In genomic region chr1:165137551-165138316, GRCh38 we compare ENCODE assay signal across 1 cellular context.
TF ChIP-seq lines count a peak whose summit lies in the region.

No MANE protein-coding gene starts in this region.

TF ChIP-seq in HepG2, 621 proteins besides CTCF, POLR2A, EP300 and RAD21 (continued from another document and continues in another):
- TF ChIP-seq ZHX1 (CRISPR knock-in tag; IDR thresholded peaks at IDR 0.05; ENCODE audit: low read depth) (no peak), ATF4 (CRISPR knock-in tag; IDR thresholded peaks at IDR 0.05) (peak in 1 of 2 experiments; percentile 83; a peak in 1 of 4 replicates), CHD2 (IDR thresholded peaks at IDR 0.05; ENCODE audit: low read depth, low read length) (no peak), TBX3 (IDR thresholded peaks at IDR 0.05; ENCODE audit: borderline replicate concordance) (peak; percentile 49; the same call in 1 of the 2 replicates), HINFP (CRISPR knock-in tag; IDR thresholded peaks at IDR 0.05; ENCODE audit: low read depth) (no peak), ZNF674 (CRISPR knock-in tag; IDR thresholded peaks at IDR 0.05; ENCODE audit: low read depth) (no peak), SRF (IDR thresholded peaks at IDR 0.05; ENCODE audit: low read depth, low read length) (no peak), ZBTB39 (CRISPR knock-in tag; IDR thresholded peaks at IDR 0.05) (no peak), ZNF281 (CRISPR knock-in tag; IDR thresholded peaks at IDR 0.05; ENCODE audit: borderline replicate concordance) (no peak), DMAP1 (CRISPR knock-in tag; IDR thresholded peaks at IDR 0.05) (no peak), ZFP62 (CRISPR knock-in tag; IDR thresholded peaks at IDR 0.05) (no peak), SALL2 (CRISPR knock-in tag; IDR thresholded peaks at IDR 0.05) (no peak), PHF8 (CRISPR knock-in tag; IDR thresholded peaks at IDR 0.05) (no peak), ZFP82 (CRISPR knock-in tag; IDR thresholded peaks at IDR 0.05; ENCODE audit: borderline replicate concordance) (no peak), KLF15 (CRISPR knock-in tag; IDR thresholded peaks at IDR 0.05; ENCODE audit: borderline replicate concordance) (no peak), RXRB (CRISPR knock-in tag; IDR thresholded peaks at IDR 0.05; ENCODE audit: borderline replicate concordance) (0 out of 2 replicates have a peak, but pooled peaks have one; percentile 16), AGO2 (optimal IDR thresholded peaks at IDR 0.05; ENCODE audit: low read depth, low read length) (no peak), ZKSCAN8 (CRISPR knock-in tag; IDR thresholded peaks at IDR 0.05; ENCODE audit: borderline replicate concordance) (no peak), THYN1 (CRISPR knock-in tag; IDR thresholded peaks at IDR 0.05; ENCODE audit: borderline replicate concordance, low read depth) (no peak), NR2F2 (IDR thresholded peaks at IDR 0.05; ENCODE audit: borderline replicate concordance, low read depth) (peak; percentile 98), ATRX (CRISPR knock-in tag; IDR thresholded peaks at IDR 0.05; ENCODE audit: borderline replicate concordance) (no peak), SP1 (IDR thresholded peaks at IDR 0.05) (no peak), SP1 (CRISPR knock-in tag; IDR thresholded peaks at IDR 0.05) (no peak), MAFG (CRISPR knock-in tag; IDR thresholded peaks at IDR 0.05) (no peak), ELF3 (CRISPR knock-in tag; IDR thresholded peaks at IDR 0.05) (no peak), GLI4 (CRISPR knock-in tag; IDR thresholded peaks at IDR 0.05; ENCODE audit: borderline replicate concordance) (no peak), SUZ12 (IDR thresholded peaks at IDR 0.05; ENCODE audit: low read depth, low read length) (no peak), MLLT10 (CRISPR knock-in tag; IDR thresholded peaks at IDR 0.05) (no peak), NFIB (CRISPR knock-in tag; IDR thresholded peaks at IDR 0.05; ENCODE audit: borderline replicate concordance) (no peak), LBX2 (CRISPR knock-in tag; IDR thresholded peaks at IDR 0.05; ENCODE audit: borderline replicate concordance) (no peak), ZSCAN9 (CRISPR knock-in tag; IDR thresholded peaks at IDR 0.05; ENCODE audit: borderline replicate concordance) (no peak), ATM (IDR thresholded peaks at IDR 0.05; ENCODE audit: borderline replicate concordance) (no peak), RBAK (CRISPR knock-in tag; IDR thresholded peaks at IDR 0.05) (no peak)
- TF ChIP-seq, protein P1, sequence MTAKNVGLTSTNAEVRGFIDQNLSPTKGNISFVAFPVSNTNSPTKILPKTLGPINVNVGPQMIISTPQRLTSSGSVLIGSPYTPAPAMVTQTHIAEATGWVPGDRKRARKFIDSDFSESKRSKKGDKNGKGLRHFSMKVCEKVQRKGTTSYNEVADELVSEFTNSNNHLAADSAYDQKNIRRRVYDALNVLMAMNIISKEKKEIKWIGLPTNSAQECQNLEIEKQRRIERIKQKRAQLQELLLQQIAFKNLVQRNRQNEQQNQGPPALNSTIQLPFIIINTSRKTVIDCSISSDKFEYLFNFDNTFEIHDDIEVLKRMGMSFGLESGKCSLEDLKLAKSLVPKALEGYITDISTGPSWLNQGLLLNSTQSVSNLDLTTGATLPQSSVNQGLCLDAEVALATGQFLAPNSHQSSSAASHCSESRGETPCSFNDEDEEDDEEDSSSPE (CRISPR knock-in tag; IDR thresholded peaks at IDR 0.05) = no peak
- TF ChIP-seq, protein P2, sequence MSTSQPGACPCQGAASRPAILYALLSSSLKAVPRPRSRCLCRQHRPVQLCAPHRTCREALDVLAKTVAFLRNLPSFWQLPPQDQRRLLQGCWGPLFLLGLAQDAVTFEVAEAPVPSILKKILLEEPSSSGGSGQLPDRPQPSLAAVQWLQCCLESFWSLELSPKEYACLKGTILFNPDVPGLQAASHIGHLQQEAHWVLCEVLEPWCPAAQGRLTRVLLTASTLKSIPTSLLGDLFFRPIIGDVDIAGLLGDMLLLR (CRISPR knock-in tag; IDR thresholded peaks at IDR 0.05) = no peak
- TF ChIP-seq, protein P3, sequence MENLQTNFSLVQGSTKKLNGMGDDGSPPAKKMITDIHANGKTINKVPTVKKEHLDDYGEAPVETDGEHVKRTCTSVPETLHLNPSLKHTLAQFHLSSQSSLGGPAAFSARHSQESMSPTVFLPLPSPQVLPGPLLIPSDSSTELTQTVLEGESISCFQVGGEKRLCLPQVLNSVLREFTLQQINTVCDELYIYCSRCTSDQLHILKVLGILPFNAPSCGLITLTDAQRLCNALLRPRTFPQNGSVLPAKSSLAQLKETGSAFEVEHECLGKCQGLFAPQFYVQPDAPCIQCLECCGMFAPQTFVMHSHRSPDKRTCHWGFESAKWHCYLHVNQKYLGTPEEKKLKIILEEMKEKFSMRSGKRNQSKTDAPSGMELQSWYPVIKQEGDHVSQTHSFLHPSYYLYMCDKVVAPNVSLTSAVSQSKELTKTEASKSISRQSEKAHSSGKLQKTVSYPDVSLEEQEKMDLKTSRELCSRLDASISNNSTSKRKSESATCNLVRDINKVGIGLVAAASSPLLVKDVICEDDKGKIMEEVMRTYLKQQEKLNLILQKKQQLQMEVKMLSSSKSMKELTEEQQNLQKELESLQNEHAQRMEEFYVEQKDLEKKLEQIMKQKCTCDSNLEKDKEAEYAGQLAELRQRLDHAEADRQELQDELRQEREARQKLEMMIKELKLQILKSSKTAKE (CRISPR knock-in tag; IDR thresholded peaks at IDR 0.05; ENCODE audit: borderline replicate concordance) = peak; percentile 46; the same call in 1 of the 2 replicates
- TF ChIP-seq, protein P4, sequence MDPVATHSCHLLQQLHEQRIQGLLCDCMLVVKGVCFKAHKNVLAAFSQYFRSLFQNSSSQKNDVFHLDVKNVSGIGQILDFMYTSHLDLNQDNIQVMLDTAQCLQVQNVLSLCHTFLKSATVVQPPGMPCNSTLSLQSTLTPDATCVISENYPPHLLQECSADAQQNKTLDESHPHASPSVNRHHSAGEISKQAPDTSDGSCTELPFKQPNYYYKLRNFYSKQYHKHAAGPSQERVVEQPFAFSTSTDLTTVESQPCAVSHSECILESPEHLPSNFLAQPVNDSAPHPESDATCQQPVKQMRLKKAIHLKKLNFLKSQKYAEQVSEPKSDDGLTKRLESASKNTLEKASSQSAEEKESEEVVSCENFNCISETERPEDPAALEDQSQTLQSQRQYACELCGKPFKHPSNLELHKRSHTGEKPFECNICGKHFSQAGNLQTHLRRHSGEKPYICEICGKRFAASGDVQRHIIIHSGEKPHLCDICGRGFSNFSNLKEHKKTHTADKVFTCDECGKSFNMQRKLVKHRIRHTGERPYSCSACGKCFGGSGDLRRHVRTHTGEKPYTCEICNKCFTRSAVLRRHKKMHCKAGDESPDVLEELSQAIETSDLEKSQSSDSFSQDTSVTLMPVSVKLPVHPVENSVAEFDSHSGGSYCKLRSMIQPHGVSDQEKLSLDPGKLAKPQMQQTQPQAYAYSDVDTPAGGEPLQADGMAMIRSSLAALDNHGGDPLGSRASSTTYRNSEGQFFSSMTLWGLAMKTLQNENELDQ (CRISPR knock-in tag; IDR thresholded peaks at IDR 0.05; ENCODE audit: borderline replicate concordance) = no peak
- TF ChIP-seq, protein P5, sequence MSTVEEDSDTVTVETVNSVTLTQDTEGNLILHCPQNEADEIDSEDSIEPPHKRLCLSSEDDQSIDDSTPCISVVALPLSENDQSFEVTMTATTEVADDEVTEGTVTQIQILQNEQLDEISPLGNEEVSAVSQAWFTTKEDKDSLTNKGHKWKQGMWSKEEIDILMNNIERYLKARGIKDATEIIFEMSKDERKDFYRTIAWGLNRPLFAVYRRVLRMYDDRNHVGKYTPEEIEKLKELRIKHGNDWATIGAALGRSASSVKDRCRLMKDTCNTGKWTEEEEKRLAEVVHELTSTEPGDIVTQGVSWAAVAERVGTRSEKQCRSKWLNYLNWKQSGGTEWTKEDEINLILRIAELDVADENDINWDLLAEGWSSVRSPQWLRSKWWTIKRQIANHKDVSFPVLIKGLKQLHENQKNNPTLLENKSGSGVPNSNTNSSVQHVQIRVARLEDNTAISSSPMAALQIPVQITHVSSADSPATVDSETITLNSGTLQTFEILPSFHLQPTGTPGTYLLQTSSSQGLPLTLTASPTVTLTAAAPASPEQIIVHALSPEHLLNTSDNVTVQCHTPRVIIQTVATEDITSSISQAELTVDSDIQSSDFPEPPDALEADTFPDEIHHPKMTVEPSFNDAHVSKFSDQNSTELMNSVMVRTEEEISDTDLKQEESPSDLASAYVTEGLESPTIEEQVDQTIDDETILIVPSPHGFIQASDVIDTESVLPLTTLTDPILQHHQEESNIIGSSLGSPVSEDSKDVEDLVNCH (CRISPR knock-in tag; IDR thresholded peaks at IDR 0.05) = no peak
- TF ChIP-seq, protein P6, sequence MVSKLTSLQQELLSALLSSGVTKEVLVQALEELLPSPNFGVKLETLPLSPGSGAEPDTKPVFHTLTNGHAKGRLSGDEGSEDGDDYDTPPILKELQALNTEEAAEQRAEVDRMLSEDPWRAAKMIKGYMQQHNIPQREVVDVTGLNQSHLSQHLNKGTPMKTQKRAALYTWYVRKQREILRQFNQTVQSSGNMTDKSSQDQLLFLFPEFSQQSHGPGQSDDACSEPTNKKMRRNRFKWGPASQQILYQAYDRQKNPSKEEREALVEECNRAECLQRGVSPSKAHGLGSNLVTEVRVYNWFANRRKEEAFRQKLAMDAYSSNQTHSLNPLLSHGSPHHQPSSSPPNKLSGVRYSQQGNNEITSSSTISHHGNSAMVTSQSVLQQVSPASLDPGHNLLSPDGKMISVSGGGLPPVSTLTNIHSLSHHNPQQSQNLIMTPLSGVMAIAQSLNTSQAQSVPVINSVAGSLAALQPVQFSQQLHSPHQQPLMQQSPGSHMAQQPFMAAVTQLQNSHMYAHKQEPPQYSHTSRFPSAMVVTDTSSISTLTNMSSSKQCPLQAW (CRISPR knock-in tag; IDR thresholded peaks at IDR 0.05) = no peak
